14 cellular contexts compared by ENCODE assay signal in genomic region chr6:165487950-165488349, GRCh38.
DNase-seq lines count a peak whose midpoint lies in the region; ATAC-seq and TF ChIP-seq lines count a peak whose summit lies in the region.
"Had no signal": no experiment of that assay in that cellular context is flagged by ENCODE, and none has a peak within 500 bp of the region (broad histone marks: within the 10 kb centered on the region; RNA-seq: fewer than 3 reads in every experiment).

No MANE protein-coding gene starts in this region.

- no peak for ATAC-seq in HG02763 (IDR thresholded peaks at IDR 0.05; ENCODE audit: unreplicated experiment)
- ATAC-seq: GM12878, GM23338 had no signal

- DNase-seq in AG10803 (ENCODE audit: low read depth) = peak; percentile 0
- peak; percentile 17 for DNase-seq in NCI-H226
- no peak for DNase-seq in endodermal cell
- no peak for DNase-seq in mesothelial cell of epicardium (ENCODE audit: low spot score in 2 of 2, unreplicated experiment in 2 of 2)
- no peak for DNase-seq in Calu3
- DNase-seq in stimulated activated naive CD4-positive, alpha-beta T cell (lab: John Stamatoyannopoulos, UW) = no peak
- DNase-seq in dorsolateral prefrontal cortex = no peak
- DNase-seq: CD4-positive, alpha-beta T cell; DMS79; H7 had no signal

- H3K4me1 ChIP-seq in endodermal cell (ENCODE audit: control insufficient read depth, insufficient read depth, low read length) = peaks cover 4% of the 10 kb centered on the region
- H3K4me1 ChIP-seq: BLaER1 treated with 17β-estradiol and CSF1 and Interleukin-3, amounts not matched to agents 10 nM and 100 nM had no signal

- no peak overlapping the region for H3K9ac ChIP-seq in endodermal cell (ENCODE audit: extremely low read depth, low read length, poor library complexity, severe bottlenecking)
- H3K9ac ChIP-seq: BLaER1 treated with 17β-estradiol and CSF1 and Interleukin-3, amounts not matched to agents 10 nM and 100 nM had no signal

- BruUV-seq in Calu3 (replicated peaks; lab: Mats Ljungman, UMichigan) = no TSS peak

- H3K27ac Mint-ChIP-seq in endodermal cell (no peak overlapping the region), mesothelial cell of epicardium (peak overlapping the region; percentile 0), Calu3 (ENCODE audit: unreplicated experiment) (no peak overlapping the region)
- H3K27ac Mint-ChIP-seq: CD4-positive, alpha-beta T cell; GM23338 had no signal

- H3K27me3 ChIP-seq in endodermal cell (ENCODE audit: control insufficient read depth, insufficient read depth, low read length, poor library complexity, severe bottlenecking) (no peaks in the 10 kb centered on the region), dorsolateral prefrontal cortex (no peaks in the 10 kb centered on the region)
- H3K27me3 ChIP-seq: BLaER1 treated with 17β-estradiol and CSF1 and Interleukin-3, amounts not matched to agents 10 nM and 100 nM had no signal

- H3K4me3 Mint-ChIP-seq in endodermal cell (no peak overlapping the region), mesothelial cell of epicardium (no peak overlapping the region), Calu3 (ENCODE audit: low read depth, unreplicated experiment) (no peak overlapping the region)
- H3K4me3 Mint-ChIP-seq: CD4-positive, alpha-beta T cell; GM23338 had no signal

- H3K36me3 Mint-ChIP-seq in endodermal cell (ENCODE audit: low read depth) (peaks cover 30% of the 10 kb centered on the region), mesothelial cell of epicardium (peaks cover 10% of the 10 kb centered on the region), Calu3 (ENCODE audit: insufficient read depth, unreplicated experiment) (no peaks in the 10 kb centered on the region)

- H3K9me3 ChIP-seq in endodermal cell (ENCODE audit: control insufficient read depth, low read length) = peaks cover 35% of the 10 kb centered on the region

- H3K4me1 Mint-ChIP-seq in endodermal cell = peaks cover 45% of the 10 kb centered on the region
- peaks cover 10% of the 10 kb centered on the region for H3K4me1 Mint-ChIP-seq in mesothelial cell of epicardium
- peaks cover 8% of the 10 kb centered on the region for H3K4me1 Mint-ChIP-seq in Calu3 (ENCODE audit: low read depth, unreplicated experiment)

- no peak for TF ChIP-seq CTCF in AG10803 (conservative IDR thresholded peaks at IDR 0.05; ENCODE audit: low read length)
- no peak for TF ChIP-seq CTCF in endodermal cell (conservative IDR thresholded peaks at IDR 0.05)
- no peak for TF ChIP-seq CTCF in mesothelial cell of epicardium (IDR thresholded peaks at IDR 0.05; ENCODE audit: unreplicated experiment)
- no peak for TF ChIP-seq CTCF in Calu3 (IDR thresholded peaks at IDR 0.05; ENCODE audit: unreplicated experiment)
- no peak for TF ChIP-seq CTCF in dorsolateral prefrontal cortex (IDR thresholded peaks at IDR 0.05 in 54 of 56, conservative IDR thresholded peaks at IDR 0.05 in 2 of 56; ENCODE audit: low read depth in 1 of 56, partially characterized antibody in 56 of 56)

- intact Hi-C loops in Calu3 (cut with micrococcal nuclease; ENCODE audit: unreplicated experiment) (no loop called here), dorsolateral prefrontal cortex (cut with DNase I) (no loop called here)

- H3K36me3 ChIP-seq in endodermal cell (ENCODE audit: control insufficient read depth, insufficient read depth, low read length) = peaks cover 25% of the 10 kb centered on the region
- H3K36me3 ChIP-seq: BLaER1 treated with 17β-estradiol and CSF1 and Interleukin-3, amounts not matched to agents 10 nM and 100 nM had no signal

- H3K4me3 ChIP-seq in AG10803 (ENCODE audit: low read length) = no peak overlapping the region
- H3K4me3 ChIP-seq in endodermal cell (ENCODE audit: low read length) = peak overlapping the region; percentile 77
- no peak overlapping the region for H3K4me3 ChIP-seq in dorsolateral prefrontal cortex
- H3K4me3 ChIP-seq: BLaER1 treated with 17β-estradiol and CSF1 and Interleukin-3, amounts not matched to agents 10 nM and 100 nM; GM12878; GM23338 had no signal

- H3K9me3 Mint-ChIP-seq in endodermal cell (peaks cover 39% of the 10 kb centered on the region), mesothelial cell of epicardium (peaks cover 29% of the 10 kb centered on the region), Calu3 (ENCODE audit: low read depth, unreplicated experiment) (peaks cover 2% of the 10 kb centered on the region)
- H3K9me3 Mint-ChIP-seq: CD4-positive, alpha-beta T cell; GM23338 had no signal

- H3K27ac ChIP-seq in endodermal cell (ENCODE audit: low read depth, low read length) (no peak overlapping the region), dorsolateral prefrontal cortex (no peak overlapping the region)
- H3K27ac ChIP-seq: BLaER1 treated with 17β-estradiol and CSF1 and Interleukin-3, amounts not matched to agents 10 nM and 100 nM had no signal

- CTCF ChIA-PET in Calu3 (lab: Charles Lee) = no interaction called here

- H3K27me3 Mint-ChIP-seq in endodermal cell (ENCODE audit: insufficient read depth) (no peaks in the 10 kb centered on the region), mesothelial cell of epicardium (ENCODE audit: low read depth) (no peaks in the 10 kb centered on the region), Calu3 (ENCODE audit: unreplicated experiment) (no peaks in the 10 kb centered on the region)
- H3K27me3 Mint-ChIP-seq: CD4-positive, alpha-beta T cell had no signal

Comparison
In these comparisons a context has a peak if more than half of its experiments do, and no peak if none do; other contexts are left out.
1. DNase-seq: peak in AG10803 (single experiment) and NCI-H226 (single experiment); none in endodermal cell (single experiment), mesothelial cell of epicardium (0 of 2), Calu3 (single experiment), stimulated activated naive CD4-positive, alpha-beta T cell (0 of 6) and dorsolateral prefrontal cortex (0 of 10).